In genomic region chr18:57959278-57959677, GRCh38 we compare ENCODE assay signal across 8 cellular contexts.
DNase-seq lines count a peak whose midpoint lies in the region; ATAC-seq and TF ChIP-seq lines count a peak whose summit lies in the region.

No MANE protein-coding gene starts in this region.

- no peaks in the 10 kb centered on the region for H3F3A ChIP-seq in smooth muscle cell (ENCODE audit: low read depth)

- H3K27ac ChIP-seq in KMS-11 (no peak overlapping the region), RWPE2 (ENCODE audit: poor library complexity, severe bottlenecking) (no peak overlapping the region), foreskin keratinocyte (no peak overlapping the region), smooth muscle cell (ENCODE audit: low read depth) (no peak overlapping the region)

- H3K36me3 ChIP-seq in KMS-11 (ENCODE audit: insufficient read depth), result no peaks in the 10 kb centered on the region
- no peaks in the 10 kb centered on the region for H3K36me3 ChIP-seq in RWPE2 (ENCODE audit: low read depth)
- H3K36me3 ChIP-seq in smooth muscle cell (ENCODE audit: low read depth), result no peaks in the 10 kb centered on the region

- H2AFZ ChIP-seq in KMS-11 (ENCODE audit: low read depth), result 0 out of 2 replicates have a peak overlapping the region, but pooled peaks have one; percentile 17
- H2AFZ ChIP-seq in smooth muscle cell (ENCODE audit: low read depth), result no peak overlapping the region

- H3K4me1 ChIP-seq in KMS-11 (ENCODE audit: low read depth, poor library complexity, severe bottlenecking) (peaks cover 4% of the 10 kb centered on the region), RWPE2 (ENCODE audit: insufficient read depth, poor library complexity, severe bottlenecking) (no peaks in the 10 kb centered on the region), foreskin keratinocyte (no peaks in the 10 kb centered on the region), smooth muscle cell (ENCODE audit: low read depth) (no peaks in the 10 kb centered on the region)

- DNase-seq in SKM-1 treated with dmso at 0.1 percent for 144 hours (lab: John Stamatoyannopoulos, UW; ENCODE audit: unreplicated experiment), result peak; percentile 11
- no peak for DNase-seq in SKM-1 (lab: John Stamatoyannopoulos, UW; ENCODE audit: unreplicated experiment)
- DNase-seq in RWPE2 (ENCODE audit: low spot score), result no peak
- peak; percentile 61 to 77 for DNase-seq in foreskin keratinocyte
- DNase-seq in smooth muscle cell (lab: John Stamatoyannopoulos, UW; ENCODE audit: unreplicated experiment), result no peak
- DNase-seq in GM19240 (ENCODE audit: insufficient read length, low spot score), result no peak
- no peak for DNase-seq in NCI-H2029 treated with DMSO at 0.1 percent for 48 hours (lab: John Stamatoyannopoulos, UW)

- no peaks in the 10 kb centered on the region for H3K9me3 ChIP-seq in RWPE2 (ENCODE audit: severe bottlenecking)
- no peaks in the 10 kb centered on the region for H3K9me3 ChIP-seq in smooth muscle cell (replicated peaks; ENCODE audit: low read depth)

- no peaks in the 10 kb centered on the region for H3K27me3 ChIP-seq in KMS-11 (ENCODE audit: insufficient read depth, low read depth)
- H3K27me3 ChIP-seq in RWPE2 (ENCODE audit: insufficient read depth, poor library complexity, severe bottlenecking), result no peaks in the 10 kb centered on the region
- peaks cover 10% of the 10 kb centered on the region for H3K27me3 ChIP-seq in foreskin keratinocyte
- peaks cover 11% of the 10 kb centered on the region for H3K27me3 ChIP-seq in smooth muscle cell (ENCODE audit: low read depth)

- H3K4me2 ChIP-seq in KMS-11 (no peak overlapping the region), smooth muscle cell (no peak overlapping the region)

- peak; percentile 73 for TF ChIP-seq CTCF in KMS-11 (conservative IDR thresholded peaks at IDR 0.05; ENCODE audit: low read depth, low read length)
- TF ChIP-seq CTCF in RWPE2 (IDR thresholded peaks at IDR 0.05; ENCODE audit: poor library complexity, severe bottlenecking), result peak; percentile 51
- peak; percentile 75 for TF ChIP-seq CTCF in foreskin keratinocyte (conservative IDR thresholded peaks at IDR 0.05)
- TF ChIP-seq CTCF in smooth muscle cell (IDR thresholded peaks at IDR 0.05; ENCODE audit: borderline replicate concordance, insufficient read depth, poor library complexity, severe bottlenecking), result peak; percentile 29

- H3K9ac ChIP-seq in KMS-11, result no peak overlapping the region
- no peak overlapping the region for H3K9ac ChIP-seq in smooth muscle cell (ENCODE audit: low read depth)

- no peak overlapping the region for H3K4me3 ChIP-seq in KMS-11 (IDR thresholded peaks at IDR 0.05; ENCODE audit: insufficient read depth, low read depth, low read length)
- H3K4me3 ChIP-seq in RWPE2 (ENCODE audit: severe bottlenecking), result no peak overlapping the region
- no peak overlapping the region for H3K4me3 ChIP-seq in smooth muscle cell

- H4K20me1 ChIP-seq in KMS-11 (ENCODE audit: insufficient read depth), result no peaks in the 10 kb centered on the region
- no peaks in the 10 kb centered on the region for H4K20me1 ChIP-seq in smooth muscle cell (ENCODE audit: low read depth)

- H3K79me2 ChIP-seq in KMS-11 (ENCODE audit: insufficient read depth, low read depth) (no peaks in the 10 kb centered on the region), smooth muscle cell (ENCODE audit: low read depth) (no peaks in the 10 kb centered on the region)

- WGBS in smooth muscle cell (ENCODE audit: low lambda C conversion rate), result 40% methylated on average over 3 of the region's 3 CpGs

- ATAC-seq in RWPE2 (ENCODE audit: low read depth), result peak; percentile 58; the same call in 2 of the 3 replicates
- peak; percentile 98 for ATAC-seq in foreskin keratinocyte

Comparison
In these comparisons a context has a peak if more than half of its experiments do, and no peak if none do; other contexts are left out.
1. DNase-seq: peak in SKM-1 treated with dmso at 0.1 percent for 144 hours (single experiment) and foreskin keratinocyte (2 of 2); none in SKM-1 (single experiment), RWPE2 (single experiment), smooth muscle cell (single experiment), GM19240 (single experiment) and NCI-H2029 treated with DMSO at 0.1 percent for 48 hours (single experiment).
2. Peak in every context shown above with its lines, with median percentiles within 50 percentile points of each other: CTCF ChIP-seq.